ENCODE assay signal across 1 cellular context in genomic region chr1:6701437-6702153, GRCh38.
TF ChIP-seq lines count a peak whose summit lies in the region.

TSS of gene DNAJC11 (minus strand) at chr1:6701816. CDS start at chr1:6701800, 16 bp downstream.

TF ChIP-seq in SK-N-SH, 30 proteins besides CTCF, POLR2A, EP300 and RAD21 (continued from another document):
- TF ChIP-seq ZBTB33 (IDR thresholded peaks at IDR 0.05; ENCODE audit: borderline replicate concordance, low read depth): peak; percentile 71; the same call in 1 of the 2 replicates
- TF ChIP-seq PBX3 (IDR thresholded peaks at IDR 0.05): no peak
- no peak for TF ChIP-seq MEF2A (IDR thresholded peaks at IDR 0.05; ENCODE audit: borderline replicate concordance, low read depth)
- TF ChIP-seq USF1 (IDR thresholded peaks at IDR 0.05; ENCODE audit: borderline replicate concordance, low read depth): peak; percentile 21; the same call in 1 of the 2 replicates
- peak; percentile 84 for TF ChIP-seq MXI1 (IDR thresholded peaks at IDR 0.05; ENCODE audit: low read depth, low read length)
- TF ChIP-seq GABPA (IDR thresholded peaks at IDR 0.05; ENCODE audit: low read depth): peak; percentile 60
- no peak for TF ChIP-seq GATA2 (CRISPR knock-in tag; IDR thresholded peaks at IDR 0.05)
- TF ChIP-seq EZH2phosphoT487 (IDR thresholded peaks at IDR 0.05; ENCODE audit: borderline replicate concordance, low read depth): no peak
- peak; percentile 95 for TF ChIP-seq YY1 (IDR thresholded peaks at IDR 0.05; ENCODE audit: low read depth)
- TF ChIP-seq NFIC (IDR thresholded peaks at IDR 0.05; ENCODE audit: borderline replicate concordance): no peak
- TF ChIP-seq ELF1 (IDR thresholded peaks at IDR 0.05): 0 out of 2 replicates have a peak, but pooled peaks have one; percentile 17
- TF ChIP-seq RCOR1 (IDR thresholded peaks at IDR 0.05; ENCODE audit: low read length): peak; percentile 33; the same call in 1 of the 2 replicates
- TF ChIP-seq SIN3A (IDR thresholded peaks at IDR 0.05; ENCODE audit: borderline replicate concordance, low read depth, low read length): peak; percentile 56; the same call in 1 of the 2 replicates
- peak; percentile 40 for TF ChIP-seq SMC3 (IDR thresholded peaks at IDR 0.05; ENCODE audit: low read depth, low read length)
